In the genomic region with DNA sequence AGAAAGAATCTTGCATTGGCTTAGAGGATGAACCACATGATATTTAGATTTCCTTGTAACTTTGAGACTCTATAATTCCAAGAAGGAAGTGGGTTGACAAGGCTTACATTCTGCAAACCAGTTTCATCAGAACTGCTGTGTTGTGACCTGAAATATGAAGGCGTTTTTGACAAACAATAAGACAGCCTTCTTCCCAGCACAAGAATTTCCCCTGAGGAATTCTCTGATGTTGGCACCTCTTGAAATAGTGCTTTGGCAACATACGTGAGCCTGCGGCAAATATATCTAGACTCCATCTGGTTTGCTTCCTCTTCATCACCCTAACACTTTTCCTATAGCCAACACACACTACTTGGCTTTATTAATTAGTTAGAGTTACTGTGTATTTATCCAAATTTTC, we compare ENCODE assay signal across 20 cellular contexts.
DNase-seq lines count a peak whose midpoint lies in the region; ATAC-seq, FAIRE-seq and TF ChIP-seq lines count a peak whose summit lies in the region.
"Had no signal": no experiment of that assay in that cellular context is flagged by ENCODE, and none has a peak within 500 bp of the region (broad histone marks: within the 10 kb centered on the region; RNA-seq: fewer than 3 reads in every experiment).

No MANE protein-coding gene starts in this region.

- no peak overlapping the region for H3K27ac ChIP-seq in foreskin keratinocyte
- no peak overlapping the region for H3K27ac ChIP-seq in upper lobe of left lung
- no peak overlapping the region for H3K27ac ChIP-seq in SJCRH30
- H3K27ac ChIP-seq: C4-2B had no signal

- H3K4me1 ChIP-seq in foreskin keratinocyte (peaks cover 10% of the 10 kb centered on the region), upper lobe of left lung (no peaks in the 10 kb centered on the region), SJCRH30 (no peaks in the 10 kb centered on the region)
- H3K4me1 ChIP-seq: BE2C, HAP-1 had no signal

- H3K9me3 ChIP-seq in upper lobe of left lung (no peaks in the 10 kb centered on the region), SJCRH30 (replicated peaks) (no peaks in the 10 kb centered on the region)
- H3K9me3 ChIP-seq: BE2C had no signal

- H3K4me3 ChIP-seq in bronchial epithelial cell (ENCODE audit: low read depth, low read length), result no peak overlapping the region
- no peak overlapping the region for H3K4me3 ChIP-seq in upper lobe of left lung
- no peak overlapping the region for H3K4me3 ChIP-seq in SJCRH30
- H3K4me3 ChIP-seq: HAP-1 had no signal

- 78 to 79% methylated on average over 3 of the region's 3 CpGs for WGBS in upper lobe of left lung, 2 donors

- TF ChIP-seq CTCF in bronchial epithelial cell (IDR thresholded peaks at IDR 0.05; ENCODE audit: insufficient read depth, low read length, severe bottlenecking) (no peak), foreskin keratinocyte (conservative IDR thresholded peaks at IDR 0.05) (no peak), upper lobe of left lung (IDR thresholded peaks at IDR 0.05) (no peak)

- H3K27me3 ChIP-seq in bronchial epithelial cell (ENCODE audit: control insufficient read depth, insufficient read depth, low read length), result no peaks in the 10 kb centered on the region
- H3K27me3 ChIP-seq in foreskin keratinocyte, result no peaks in the 10 kb centered on the region
- no peaks in the 10 kb centered on the region for H3K27me3 ChIP-seq in upper lobe of left lung
- peaks cover 6% of the 10 kb centered on the region; the same call in 1 of the 2 replicates for H3K27me3 ChIP-seq in SJCRH30
- H3K27me3 ChIP-seq: BE2C had no signal

- TF ChIP-seq POLR2A in H54 (IDR thresholded peaks at IDR 0.05; ENCODE audit: low read depth, low read length) (no peak), upper lobe of left lung (IDR thresholded peaks at IDR 0.05) (no peak)

- H3K36me3 ChIP-seq in bronchial epithelial cell (ENCODE audit: control insufficient read depth, insufficient read depth, low read length) (no peaks in the 10 kb centered on the region), upper lobe of left lung (no peaks in the 10 kb centered on the region), SJCRH30 (no peaks in the 10 kb centered on the region)
- H3K36me3 ChIP-seq: BE2C, HAP-1 had no signal

- no peak for TF ChIP-seq EP300 in upper lobe of left lung (IDR thresholded peaks at IDR 0.05)

- FAIRE-seq in H54 (lab: Jason Lieb, UNC), result peak; percentile 52
- no peak for FAIRE-seq in bronchial epithelial cell (lab: Jason Lieb, UNC)
- FAIRE-seq: A204.1, D721Med, GM12892, GM19239 had no signal

- no peak for DNase-seq in H54 (ENCODE audit: insufficient read length, low spot score)
- DNase-seq in bronchial epithelial cell (ENCODE audit: low read depth), result peak; percentile 35
- DNase-seq in foreskin keratinocyte, result peak; percentile 46 to 63
- DNase-seq in kidney tubule cell (ENCODE audit: low spot score), result no peak
- DNase-seq in HuH-7 (ENCODE audit: low spot score), result no peak
- no peak for DNase-seq in upper lobe of left lung
- DNase-seq in SJCRH30, result no peak
- DNase-seq: BE2C; CD4-positive, alpha-beta memory T cell; DMS153; DMS79 treated with DMSO at 0.1 percent for 48 hours; EL; GDM1; GOT3 had no signal

- no peak for ATAC-seq in foreskin keratinocyte
- no peak for ATAC-seq in upper lobe of left lung (ENCODE audit: low FRiP score in 2 of 2)

Comparison
In these comparisons a context has a peak if more than half of its experiments do, and no peak if none do; other contexts are left out.
1. DNase-seq: peak in bronchial epithelial cell (single experiment) and foreskin keratinocyte (2 of 2); none in H54 (single experiment), kidney tubule cell (single experiment), HuH-7 (single experiment), upper lobe of left lung (0 of 2) and SJCRH30 (0 of 2).